24 cellular contexts compared by ENCODE assay signal in genomic region chr6:128242765-128243403, GRCh38.
DNase-seq lines count a peak whose midpoint lies in the region; ATAC-seq, FAIRE-seq and TF ChIP-seq lines count a peak whose summit lies in the region.
"Had no signal": no experiment of that assay in that cellular context is flagged by ENCODE, and none has a peak within 500 bp of the region (broad histone marks: within the 10 kb centered on the region; RNA-seq: fewer than 3 reads in every experiment).

No MANE protein-coding gene starts in this region.

- H4K20me1 ChIP-seq in astrocyte (ENCODE audit: insufficient read depth, low read length): peaks cover 3% of the 10 kb centered on the region

- intact Hi-C loops in left lung (cut with DNase I): no loop called here

- H3K27ac ChIP-seq in astrocyte (ENCODE audit: low read depth, low read length) (peak overlapping the region; percentile 26), left lung (no peak overlapping the region)
- H3K27ac ChIP-seq: coronary artery, sigmoid colon, suprapubic skin had no signal

- TF ChIP-seq CTCF in AG09319 (IDR thresholded peaks at IDR 0.05; ENCODE audit: low read depth, low read length): no peak
- no peak for TF ChIP-seq CTCF in astrocyte (IDR thresholded peaks at IDR 0.05; ENCODE audit: insufficient read depth, low read depth, low read length)
- no peak for TF ChIP-seq CTCF in left lung (IDR thresholded peaks at IDR 0.05)

- no peak overlapping the region for H3K4me2 ChIP-seq in astrocyte (ENCODE audit: low read length)

- H3K27me3 ChIP-seq in astrocyte (ENCODE audit: insufficient read depth, low read length) (no peaks in the 10 kb centered on the region), left lung (no peaks in the 10 kb centered on the region)
- H3K27me3 ChIP-seq: sigmoid colon, suprapubic skin had no signal

- no peaks in the 10 kb centered on the region for H3K36me3 ChIP-seq in astrocyte (ENCODE audit: insufficient read depth, low read length)
- H3K36me3 ChIP-seq in left lung: no peaks in the 10 kb centered on the region
- H3K36me3 ChIP-seq: sigmoid colon, suprapubic skin had no signal

- FAIRE-seq in astrocyte (lab: Jason Lieb, UNC): no peak
- FAIRE-seq: K562 had no signal

- peaks cover 22% of the 10 kb centered on the region for H3K4me1 Mint-ChIP-seq in astrocyte (ENCODE audit: low read depth, unreplicated experiment)

- peaks cover 4% of the 10 kb centered on the region for H3K4me1 ChIP-seq in astrocyte (ENCODE audit: insufficient read depth, low read length)
- no peaks in the 10 kb centered on the region for H3K4me1 ChIP-seq in left lung
- H3K4me1 ChIP-seq: sigmoid colon, suprapubic skin had no signal

- no peaks in the 10 kb centered on the region for H3K27me3 Mint-ChIP-seq in astrocyte (ENCODE audit: low read depth, unreplicated experiment)
- H3K27me3 Mint-ChIP-seq: activated naive CD8-positive, alpha-beta T cell treated with anti-CD3 and anti-CD28 coated beads for 36 hours; brain had no signal

- no peak overlapping the region for H3K9ac ChIP-seq in astrocyte (ENCODE audit: low read length)

- no peaks in the 10 kb centered on the region for H3K36me3 Mint-ChIP-seq in astrocyte (ENCODE audit: low read depth, unreplicated experiment)
- H3K36me3 Mint-ChIP-seq: activated naive CD8-positive, alpha-beta T cell treated with anti-CD3 and anti-CD28 coated beads for 36 hours; brain; CD8-positive, alpha-beta T cell had no signal

- DNase-seq in AG09319 (ENCODE audit: extremely low read depth, low read depth) (peak; percentile 7), GM04504 (ENCODE audit: low read depth) (peak; percentile 28), astrocyte (ENCODE audit: low read depth) (peak; percentile 68), iris pigment epithelial cell (ENCODE audit: low read depth) (peak; percentile 69), kidney glomerular epithelial cell (lab: John Stamatoyannopoulos, UW) (no peak), left lung (no peak), HUDEP-2 (lab: John Stamatoyannopoulos, UW; ENCODE audit: unreplicated experiment in 76 of 76) (no peak)
- DNase-seq in stimulated activated CD4-positive, alpha-beta T cell treated with anti-CD3 and anti-CD28 coated beads, Interleukin-15, amount 100 ng/mL, for 24 hours: no peak
- DNase-seq: activated CD4-positive, alpha-beta T cell treated with anti-CD3 and anti-CD28 coated beads, Interleukin-2, amount 50 U/mL, for 1 hour; activated naive CD8-positive, alpha-beta T cell treated with anti-CD3 and anti-CD28 coated beads for 36 hours; CD8-positive, alpha-beta T cell; DMS53; left ventricle myocardium superior; MM.1S; NCI-H1436 treated with DMSO at 0.1 percent for 48 hours; NCI-H524 treated with DMSO at 0.1 percent for 48 hours; sigmoid colon had no signal

- ATAC-seq in left lung: no peak
- ATAC-seq: CD8-positive, alpha-beta T cell; K562; left ventricle myocardium superior had no signal

- H3K9me3 ChIP-seq in astrocyte (ENCODE audit: insufficient read depth, low read depth, low read length) (no peaks in the 10 kb centered on the region), left lung (no peaks in the 10 kb centered on the region)
- H3K9me3 ChIP-seq: sigmoid colon, suprapubic skin had no signal

- peaks cover 9% of the 10 kb centered on the region for H3K79me2 ChIP-seq in astrocyte (ENCODE audit: insufficient read depth, low read length)

- H3K4me3 ChIP-seq in astrocyte (ENCODE audit: insufficient read depth, low read depth, low read length) (no peak overlapping the region), left lung (no peak overlapping the region)
- H3K4me3 ChIP-seq: coronary artery, K562, sigmoid colon, suprapubic skin had no signal

- H3K9me3 Mint-ChIP-seq in astrocyte (ENCODE audit: unreplicated experiment): no peaks in the 10 kb centered on the region
- H3K9me3 Mint-ChIP-seq: activated naive CD8-positive, alpha-beta T cell treated with anti-CD3 and anti-CD28 coated beads for 36 hours; activated T-helper 2 cell treated with anti-CD3 and anti-CD28 coated beads, Interferon-gamma antibody, Interleukin-2, Interleukin-4, amounts not matched to agents 10 μg/mL and 5 μg/mL and 100 μg/mL, durations not matched to agents 14 hours and 24 hours and 36 hours; brain; CD8-positive, alpha-beta T cell; nephron; T-helper 2 cell treated with Interferon-gamma antibody and Interleukin-4, amounts not matched to agents 5 μg/mL and 100 μg/mL, for 36 hours had no signal

- H3K27ac Mint-ChIP-seq in astrocyte (ENCODE audit: unreplicated experiment): no peak overlapping the region
- H3K27ac Mint-ChIP-seq: activated naive CD8-positive, alpha-beta T cell treated with anti-CD3 and anti-CD28 coated beads for 36 hours; activated T-helper 2 cell treated with anti-CD3 and anti-CD28 coated beads, Interferon-gamma antibody, Interleukin-2, Interleukin-4, amounts not matched to agents 10 μg/mL and 5 μg/mL and 100 μg/mL, durations not matched to agents 14 hours and 24 hours and 36 hours; brain; CD8-positive, alpha-beta T cell; nephron; T-helper 2 cell treated with Interferon-gamma antibody and Interleukin-4, amounts not matched to agents 5 μg/mL and 100 μg/mL, for 36 hours had no signal

- no peak overlapping the region for H3K4me3 Mint-ChIP-seq in astrocyte (ENCODE audit: unreplicated experiment)
- H3K4me3 Mint-ChIP-seq: activated naive CD8-positive, alpha-beta T cell treated with anti-CD3 and anti-CD28 coated beads for 36 hours; brain; CD8-positive, alpha-beta T cell; nephron; T-helper 2 cell treated with Interferon-gamma antibody and Interleukin-4, amounts not matched to agents 5 μg/mL and 100 μg/mL, for 36 hours had no signal

- no peak overlapping the region for H2AFZ ChIP-seq in astrocyte (ENCODE audit: low read depth, low read length)

Comparison
In these comparisons a context has a peak if more than half of its experiments do, and no peak if none do; other contexts are left out.
1. DNase-seq: peak in AG09319 (single experiment), GM04504 (single experiment), astrocyte (single experiment) and iris pigment epithelial cell (single experiment); none in kidney glomerular epithelial cell (single experiment), stimulated activated CD4-positive, alpha-beta T cell treated with anti-CD3 and anti-CD28 coated beads, Interleukin-15, amount 100 ng/mL, for 24 hours (single experiment), left lung (0 of 2) and HUDEP-2 (0 of 76).